In the genomic region with DNA sequence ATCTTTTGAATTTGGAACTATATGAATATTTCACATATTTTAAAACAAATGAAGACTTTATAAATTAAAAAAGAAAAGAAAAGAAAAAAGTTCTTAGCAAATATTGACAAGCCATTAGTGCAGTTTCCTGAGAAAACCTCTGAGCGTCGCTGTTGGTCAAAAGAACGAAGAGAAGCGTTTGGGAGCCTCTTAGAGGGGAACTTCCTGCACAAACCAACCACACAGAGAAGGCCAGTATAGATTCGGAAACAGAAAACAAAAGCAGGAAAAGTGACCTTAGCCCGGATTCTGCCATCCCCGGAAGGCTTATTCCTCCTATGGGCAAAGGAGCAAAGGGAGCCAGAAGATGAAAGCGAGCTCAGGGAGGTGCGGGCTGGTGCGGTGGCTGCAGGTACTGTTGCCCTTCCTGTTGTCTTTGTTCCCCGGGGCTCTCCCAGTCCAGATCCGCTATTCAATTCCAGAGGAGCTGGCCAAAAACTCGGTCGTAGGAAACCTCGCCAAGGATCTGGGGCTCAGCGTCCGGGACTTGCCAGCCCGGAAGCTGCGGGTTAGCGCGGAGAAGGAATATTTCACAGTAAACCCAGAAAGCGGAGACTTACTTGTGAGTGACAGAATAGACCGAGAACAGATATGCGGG, we compare ENCODE assay signal across 8 cellular contexts. TPM values are rescaled to one million over a fixed set of nuclear protein-coding genes. Genes with fewer than 3 reads are reported as not detected.
DNase-seq lines count a peak whose midpoint lies in the region; ATAC-seq, FAIRE-seq and TF ChIP-seq lines count a peak whose summit lies in the region.

A gene (plus strand): TSS at position 205 of the 637 bp plus-strand sequence. CDS start 142 bp downstream, at position 347.

- intact Hi-C loops in spleen (cut with DNase I; ENCODE audit: low total_unique reads) = no loop called here

- peaks cover 15% of the 10 kb centered on the region for H3K36me3 Mint-ChIP-seq in activated CD8-positive, alpha-beta memory T cell treated with anti-CD3 and anti-CD28 coated beads, Interleukin-2, amount 10 ng/mL, durations not matched to agents 7 days and 5 days

- 15 to 23% (median 18%) methylated on average over 23 to 24 of the region's 24 CpGs for WGBS in spleen, 5 donors

- no peaks in the 10 kb centered on the region for H3K36me3 ChIP-seq in cardiac muscle cell
- peaks cover 0 to 7% (median 0%) of the 10 kb centered on the region in 6 donors for H3K36me3 ChIP-seq in spleen

- H3K4me3 ChIP-seq in cardiac muscle cell = no peak within 1 kb of the TSS
- H3K4me3 ChIP-seq in spleen = peak within 1 kb of the TSS in 5 of 8 donors; percentile 2 to 60 (median 24)

- CTCF ChIA-PET in activated CD8-positive, alpha-beta memory T cell treated with anti-CD3 and anti-CD28 coated beads, Interleukin-2, amount 10 ng/mL, durations not matched to agents 7 days and 5 days (lab: Charles Lee) = interaction anchor here (0.5 to 1.9 kb wide), 6 partner anchors 61 to 276 kb away, joined by 3 to 7 read pairs (median 4); a partner anchor contains a TSS

- H3K9me3 ChIP-seq in cardiac muscle cell (ENCODE audit: low read depth) (peaks cover 3% of the 10 kb centered on the region), spleen (peaks cover 0 to 100% (median 97%) of the 10 kb centered on the region in 8 donors)

- H3K4me1 ChIP-seq in cardiac muscle cell (ENCODE audit: low read depth) = no peaks in the 10 kb centered on the region
- no peaks in the 10 kb centered on the region for H3K4me1 ChIP-seq in spleen

- H3K4me1 Mint-ChIP-seq in activated CD8-positive, alpha-beta memory T cell treated with anti-CD3 and anti-CD28 coated beads, Interleukin-2, amount 10 ng/mL, durations not matched to agents 7 days and 5 days = peaks cover 2% of the 10 kb centered on the region

- H3K27me3 Mint-ChIP-seq in activated CD8-positive, alpha-beta memory T cell treated with anti-CD3 and anti-CD28 coated beads, Interleukin-2, amount 10 ng/mL, durations not matched to agents 7 days and 5 days = peaks cover 69% of the 10 kb centered on the region

- peaks cover 15% of the 10 kb centered on the region for H3K9me3 Mint-ChIP-seq in activated CD8-positive, alpha-beta memory T cell treated with anti-CD3 and anti-CD28 coated beads, Interleukin-2, amount 10 ng/mL, durations not matched to agents 7 days and 5 days (ENCODE audit: low read depth)

- peak within 1 kb of the TSS; percentile 6 for H3K27ac Mint-ChIP-seq in activated CD8-positive, alpha-beta memory T cell treated with anti-CD3 and anti-CD28 coated beads, Interleukin-2, amount 10 ng/mL, durations not matched to agents 7 days and 5 days

- no peak for ATAC-seq in activated CD8-positive, alpha-beta memory T cell treated with anti-CD3 and anti-CD28 coated beads, Interleukin-2, amount 10 ng/mL, durations not matched to agents 7 days and 5 days
- no peak for ATAC-seq in GM21390 (IDR thresholded peaks at IDR 0.05; ENCODE audit: unreplicated experiment)

- TF ChIP-seq POLR2A in spleen (IDR thresholded peaks at IDR 0.05) = no peak

- H3K4me3 Mint-ChIP-seq in activated CD8-positive, alpha-beta memory T cell treated with anti-CD3 and anti-CD28 coated beads, Interleukin-2, amount 10 ng/mL, durations not matched to agents 7 days and 5 days = peak within 1 kb of the TSS; percentile 75

- FAIRE-seq in TTC549 (lab: Jason Lieb, UNC) = peak; percentile 11

- H3K27me3 ChIP-seq in cardiac muscle cell (no peaks in the 10 kb centered on the region), spleen (replicated peaks in 1 of 7) (peaks cover 0 to 94% (median 16%) of the 10 kb centered on the region in 7 donors)

- TF ChIP-seq CTCF in cardiac muscle cell (IDR thresholded peaks at IDR 0.05; ENCODE audit: low read depth, low read length) (peak; percentile 30), spleen (IDR thresholded peaks at IDR 0.05 in 8 of 11, conservative IDR thresholded peaks at IDR 0.05 in 3 of 11) (peak in 5 of 11 experiments; percentile 22 to 38 (median 27))

- no peak for DNase-seq in activated CD8-positive, alpha-beta memory T cell treated with anti-CD3 and anti-CD28 coated beads, Interleukin-2, amount 10 ng/mL, durations not matched to agents 7 days and 5 days
- DNase-seq in activated CD8-positive, alpha-beta memory T cell treated with anti-CD3 and anti-CD28 coated beads, Interleukin-2, amount 50 U/mL, for 4 hours = no peak
- DNase-seq in HS-5 (ENCODE audit: low read depth) (peak; percentile 4), cardiac muscle cell (ENCODE audit: low read depth in 1 of 2, low spot score in 1 of 2) (peak; percentile 3 to 40), spleen (no peak), DMS153 treated with DMSO at 0.1 percent for 48 hours (lab: John Stamatoyannopoulos, UW; ENCODE audit: unreplicated experiment) (no peak)

- H3K27ac ChIP-seq in cardiac muscle cell = no peak within 1 kb of the TSS
- H3K27ac ChIP-seq in spleen = no peak within 1 kb of the TSS

RNA-seq across cellular contexts. Expression of the gene that starts here (rescaled TPM):
- total RNA-seq in activated CD8-positive, alpha-beta memory T cell treated with anti-CD3 and anti-CD28 coated beads, Interleukin-2, amount 10 ng/mL, durations not matched to agents 7 days and 5 days = under 1 TPM; 0.12 to 0.67 TPM
- total RNA-seq in cardiac muscle cell (2.7 and 3.0 TPM in 2 replicates), spleen (1 to 10 TPM; 1.7 to 4.5 (median 3.5) TPM)
- polyA plus RNA-seq in cardiac muscle cell (1.0 and 2.8 TPM in 2 replicates), spleen (under 1 TPM in 2 of 3 donors, not detected in 1; 0.09 to 0.22 TPM)

Comparison
In these comparisons a context has a peak if more than half of its experiments do, and no peak if none do; other contexts are left out.
1. DNase-seq: peak in HS-5 (single experiment) and cardiac muscle cell (2 of 2); none in activated CD8-positive, alpha-beta memory T cell treated with anti-CD3 and anti-CD28 coated beads, Interleukin-2, amount 10 ng/mL, durations not matched to agents 7 days and 5 days (single experiment), activated CD8-positive, alpha-beta memory T cell treated with anti-CD3 and anti-CD28 coated beads, Interleukin-2, amount 50 U/mL, for 4 hours (single experiment), spleen (single experiment) and DMS153 treated with DMSO at 0.1 percent for 48 hours (single experiment).